ENCODE assay signal across 8 cellular contexts in the genomic region with DNA sequence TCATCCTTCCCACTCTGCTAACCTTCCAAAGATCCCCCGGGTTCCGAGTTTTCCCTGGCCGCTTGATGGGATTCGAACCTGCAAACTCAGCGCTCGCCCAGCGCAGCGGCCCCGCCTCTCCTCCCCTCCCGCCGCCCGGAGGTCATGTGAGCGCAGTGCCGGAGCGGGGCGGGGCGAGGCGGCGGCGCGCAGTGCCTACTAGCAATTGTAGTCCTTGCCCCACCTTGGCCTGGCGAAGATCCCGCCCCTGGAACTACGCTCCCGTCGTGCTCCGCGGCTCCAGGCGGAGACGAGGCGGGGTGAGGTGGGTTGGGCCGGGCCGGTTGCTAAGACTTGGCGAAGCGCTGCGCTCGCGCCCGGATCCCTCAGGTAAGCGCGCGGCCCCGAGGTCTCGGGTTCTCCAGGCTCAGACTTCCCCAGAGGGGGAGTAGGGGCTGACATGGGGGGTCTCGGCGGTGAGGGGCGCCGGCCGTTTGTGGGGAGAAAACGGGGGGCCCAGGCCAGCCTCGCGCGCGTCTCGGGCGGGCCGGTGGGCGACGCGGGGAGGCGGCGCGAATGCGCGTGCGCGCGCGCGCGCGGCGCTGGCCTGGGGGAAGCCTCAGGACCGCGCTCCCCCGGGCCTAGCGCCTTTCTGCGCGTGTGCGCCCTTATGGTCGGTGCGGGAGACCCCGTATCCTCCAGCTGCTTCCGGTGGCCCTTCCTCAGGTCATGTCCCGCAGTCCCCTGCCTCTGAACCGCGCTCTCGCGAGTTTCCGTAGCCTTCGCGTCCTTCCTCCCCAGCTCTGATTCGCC. TPM values are rescaled to one million over a fixed set of nuclear protein-coding genes. Genes with fewer than 3 reads are reported as not detected.
DNase-seq lines count a peak whose midpoint lies in the region; ATAC-seq and FAIRE-seq lines count a peak whose summit lies in the region.

TSS of gene ADAT3 (plus strand) at position 329 of the 792 bp plus-strand sequence. CDS start 6,649 bp downstream, outside the sequence.
TSS of gene SCAMP4 (plus strand) at position 329 of the 792 bp plus-strand sequence. CDS start 9,621 bp downstream, outside the sequence.

- peak within 1 kb of the TSS; percentile 82 for H3K27ac Mint-ChIP-seq in activated CD4-positive, alpha-beta T cell treated with anti-CD3 and anti-CD28 coated beads for 36 hours

- H3K4me3 Mint-ChIP-seq in activated CD4-positive, alpha-beta T cell treated with anti-CD3 and anti-CD28 coated beads for 36 hours = peak within 1 kb of the TSS; percentile 84

- ATAC-seq in HG03457 (IDR thresholded peaks at IDR 0.05; ENCODE audit: unreplicated experiment) = peak; percentile 50
- ATAC-seq in activated CD4-positive, alpha-beta T cell treated with anti-CD3 and anti-CD28 coated beads for 36 hours = peak; percentile 98

- CTCF ChIA-PET in activated CD4-positive, alpha-beta T cell treated with anti-CD3 and anti-CD28 coated beads for 36 hours (lab: Charles Lee) = interaction anchor here (1.0 kb wide), 1 partner anchor 8 kb away, joined by 5 read pairs; no protein-coding TSS in a partner anchor

- POLR2A ChIA-PET in activated CD4-positive, alpha-beta T cell treated with anti-CD3 and anti-CD28 coated beads for 36 hours (lab: Charles Lee) = interaction anchor here (0.5 to 0.7 kb wide), 2 partner anchors 8 to 682 kb away, joined by 4 to 5 read pairs; no protein-coding TSS in a partner anchor

- intact Hi-C loops in activated CD4-positive, alpha-beta T cell treated with anti-CD3 and anti-CD28 coated beads for 36 hours (cut with DNase I, micrococcal nuclease) = loop anchor here (1.0 to 2.0 kb wide), 10 partner anchors 20 to 331 kb away; partner anchors contain the start of genes ABHD17A (in 2 of the 2), AP3D1 (in 1 of the 2), IZUMO4 (in 1 of the 2) and MOB3A (in 1 of the 2)

- H3K4me1 Mint-ChIP-seq in activated CD4-positive, alpha-beta T cell treated with anti-CD3 and anti-CD28 coated beads for 36 hours = peaks cover 45% of the 10 kb centered on the region

- H3K27ac ChIP-seq in cingulate gyrus (ENCODE audit: low read depth, low read length) = peak within 1 kb of the TSS; percentile 63

- no peaks in the 10 kb centered on the region for H3K9me3 Mint-ChIP-seq in activated CD4-positive, alpha-beta T cell treated with anti-CD3 and anti-CD28 coated beads for 36 hours (ENCODE audit: low read depth)

- no peaks in the 10 kb centered on the region for H3K27me3 Mint-ChIP-seq in activated CD4-positive, alpha-beta T cell treated with anti-CD3 and anti-CD28 coated beads for 36 hours

- FAIRE-seq in GM19239 (lab: Jason Lieb, UNC) = peak; percentile 95

- peaks cover 6% of the 10 kb centered on the region for H3K36me3 Mint-ChIP-seq in activated CD4-positive, alpha-beta T cell treated with anti-CD3 and anti-CD28 coated beads for 36 hours (ENCODE audit: low read depth)

- DNase-seq in Ammon's horn (ENCODE audit: low spot score) (peak; percentile 99), GM19239 (ENCODE audit: insufficient read length, low spot score) (peak; percentile 96), NCI-H524 treated with DMSO at 0.1 percent for 48 hours (lab: John Stamatoyannopoulos, UW) (peak; percentile 92), kidney glomerular epithelial cell (lab: John Stamatoyannopoulos, UW) (peak; percentile 91)
- DNase-seq in activated CD4-positive, alpha-beta T cell treated with anti-CD3 and anti-CD28 coated beads for 36 hours = peak; percentile 100
- peak; percentile 98 to 99 for DNase-seq in stimulated activated CD4-positive, alpha-beta T cell treated with anti-CD3 and anti-CD28 coated beads, Interleukin-15, amount 100 ng/mL, for 48 hours (ENCODE audit: low read depth in 2 of 2)

RNA-seq across cellular contexts. Expression of gene ADAT3, which starts in this region (rescaled TPM):
- total RNA-seq in activated CD4-positive, alpha-beta T cell treated with anti-CD3 and anti-CD28 coated beads for 36 hours = 1 to 10 TPM; 5.6 to 6.1 TPM

RNA-seq across cellular contexts. Expression of gene SCAMP4, which starts in this region (rescaled TPM):
- total RNA-seq in activated CD4-positive, alpha-beta T cell treated with anti-CD3 and anti-CD28 coated beads for 36 hours = 10 to 100 TPM; 20.5 to 25.6 TPM

Comparison
In these comparisons a context has a peak if more than half of its experiments do, and no peak if none do; other contexts are left out.
1. Peak in every context shown above with its lines: DNase-seq, ATAC-seq and H3K27ac ChIP-seq.